In genomic region chr9:134185536-134186011, GRCh38 we compare ENCODE assay signal across 1 cellular context.
TF ChIP-seq lines count a peak whose summit lies in the region.

No MANE protein-coding gene starts in this region.

TF ChIP-seq in GM23338, 12 proteins besides CTCF, POLR2A, EP300 and RAD21 (continued from another document):
- TF ChIP-seq ZNF462 (CRISPR knock-in tag; IDR thresholded peaks at IDR 0.05) = no peak
- no peak for TF ChIP-seq ZNF114 (CRISPR knock-in tag; IDR thresholded peaks at IDR 0.05)
- no peak for TF ChIP-seq EZH2 (IDR thresholded peaks at IDR 0.05; ENCODE audit: low read depth, unreplicated experiment)
- TF ChIP-seq ETS1 (IDR thresholded peaks at IDR 0.05) = no peak
